ENCODE assay signal across 1 cellular context in the genomic region with DNA sequence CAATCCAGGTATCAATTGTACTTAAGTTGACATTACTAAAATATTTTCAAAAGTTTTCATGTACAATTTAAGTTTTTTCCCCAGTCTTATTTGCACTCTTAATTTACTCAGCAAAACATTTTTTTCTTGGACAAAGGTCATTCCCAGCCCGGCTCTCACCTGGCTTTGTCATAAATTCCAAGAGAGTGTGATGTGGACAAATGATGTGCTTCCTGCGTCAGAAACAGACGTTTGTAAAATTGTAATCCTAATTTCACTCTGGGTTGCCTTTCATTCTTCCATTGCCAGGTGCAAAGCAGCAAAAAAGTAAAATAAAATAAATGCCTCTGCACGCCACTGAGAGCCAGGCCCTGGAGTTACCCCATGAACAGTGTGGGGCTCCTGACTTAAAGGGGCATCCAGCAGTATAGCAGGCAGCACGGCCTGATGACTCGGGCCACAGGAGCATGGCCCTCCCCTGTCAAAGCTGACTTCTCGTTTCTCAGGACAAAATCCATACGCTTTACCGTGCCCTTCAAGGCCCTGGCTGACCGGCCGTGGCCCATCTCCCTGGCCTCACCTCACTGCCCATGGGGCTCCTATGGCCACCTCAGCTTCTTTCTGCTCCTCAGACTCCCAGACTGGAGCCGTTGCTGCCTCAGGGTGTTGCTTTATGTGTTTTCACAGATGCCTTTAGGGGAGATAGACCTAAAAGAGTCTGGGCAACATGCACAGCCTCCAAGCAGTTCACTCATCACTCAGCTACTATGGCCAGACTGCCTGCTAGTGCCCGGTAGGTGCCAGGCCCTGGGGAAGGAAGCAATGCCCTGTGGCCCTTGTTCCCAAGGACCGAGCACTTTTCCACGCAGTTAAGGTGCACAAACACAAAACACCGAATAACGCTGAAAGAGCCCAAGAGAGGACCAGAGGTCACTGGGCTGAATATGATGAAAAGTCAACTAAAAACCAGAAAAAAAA.
TF ChIP-seq lines count a peak whose summit lies in the region.

No MANE protein-coding gene starts in this region.

TF ChIP-seq in K562, 482 proteins besides CTCF, POLR2A, EP300 and RAD21 (continued from another document):
- TF ChIP-seq, protein P1, sequence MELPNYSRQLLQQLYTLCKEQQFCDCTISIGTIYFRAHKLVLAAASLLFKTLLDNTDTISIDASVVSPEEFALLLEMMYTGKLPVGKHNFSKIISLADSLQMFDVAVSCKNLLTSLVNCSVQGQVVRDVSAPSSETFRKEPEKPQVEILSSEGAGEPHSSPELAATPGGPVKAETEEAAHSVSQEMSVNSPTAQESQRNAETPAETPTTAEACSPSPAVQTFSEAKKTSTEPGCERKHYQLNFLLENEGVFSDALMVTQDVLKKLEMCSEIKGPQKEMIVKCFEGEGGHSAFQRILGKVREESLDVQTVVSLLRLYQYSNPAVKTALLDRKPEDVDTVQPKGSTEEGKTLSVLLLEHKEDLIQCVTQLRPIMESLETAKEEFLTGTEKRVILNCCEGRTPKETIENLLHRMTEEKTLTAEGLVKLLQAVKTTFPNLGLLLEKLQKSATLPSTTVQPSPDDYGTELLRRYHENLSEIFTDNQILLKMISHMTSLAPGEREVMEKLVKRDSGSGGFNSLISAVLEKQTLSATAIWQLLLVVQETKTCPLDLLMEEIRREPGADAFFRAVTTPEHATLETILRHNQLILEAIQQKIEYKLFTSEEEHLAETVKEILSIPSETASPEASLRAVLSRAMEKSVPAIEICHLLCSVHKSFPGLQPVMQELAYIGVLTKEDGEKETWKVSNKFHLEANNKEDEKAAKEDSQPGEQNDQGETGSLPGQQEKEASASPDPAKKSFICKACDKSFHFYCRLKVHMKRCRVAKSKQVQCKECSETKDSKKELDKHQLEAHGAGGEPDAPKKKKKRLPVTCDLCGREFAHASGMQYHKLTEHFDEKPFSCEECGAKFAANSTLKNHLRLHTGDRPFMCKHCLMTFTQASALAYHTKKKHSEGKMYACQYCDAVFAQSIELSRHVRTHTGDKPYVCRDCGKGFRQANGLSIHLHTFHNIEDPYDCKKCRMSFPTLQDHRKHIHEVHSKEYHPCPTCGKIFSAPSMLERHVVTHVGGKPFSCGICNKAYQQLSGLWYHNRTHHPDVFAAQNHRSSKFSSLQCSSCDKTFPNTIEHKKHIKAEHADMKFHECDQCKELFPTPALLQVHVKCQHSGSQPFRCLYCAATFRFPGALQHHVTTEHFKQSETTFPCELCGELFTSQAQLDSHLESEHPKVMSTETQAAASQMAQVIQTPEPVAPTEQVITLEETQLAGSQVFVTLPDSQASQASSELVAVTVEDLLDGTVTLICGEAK (IDR thresholded peaks at IDR 0.05): no peak
- TF ChIP-seq, protein P1 (CRISPR knock-in tag; IDR thresholded peaks at IDR 0.05): no peak
- no peak for TF ChIP-seq TCF3 (CRISPR knock-in tag; IDR thresholded peaks at IDR 0.05)
- TF ChIP-seq MTA1 (IDR thresholded peaks at IDR 0.05; ENCODE audit: borderline replicate concordance): no peak
